Comparison of ENCODE assay signal across 21 cellular contexts in the genomic region with DNA sequence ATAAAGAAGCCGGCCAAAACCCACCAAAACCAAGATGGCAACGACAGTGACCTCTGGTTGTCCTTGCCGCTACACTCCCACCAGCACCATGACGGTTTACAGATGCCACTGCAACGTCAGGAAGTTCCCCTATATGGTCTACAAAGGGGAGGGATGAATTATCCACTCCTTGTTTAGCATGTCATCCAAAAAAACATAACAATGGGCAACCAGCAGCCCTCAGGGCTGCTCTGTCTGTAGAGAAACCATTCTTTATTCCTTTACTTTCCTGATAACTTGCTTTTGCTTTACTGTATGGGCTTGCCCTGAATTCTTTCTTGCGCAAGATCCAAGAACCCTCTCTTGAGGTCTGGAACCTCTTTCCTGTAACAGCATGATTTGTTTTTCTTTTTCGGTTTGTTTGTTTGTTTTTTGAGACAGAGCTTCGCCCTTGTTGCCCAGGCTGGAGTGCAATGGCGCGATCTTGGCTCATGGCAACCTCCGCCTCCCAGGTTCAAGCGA. TPM values are rescaled to one million over a fixed set of nuclear protein-coding genes. Genes with fewer than 3 reads are reported as not detected.
DNase-seq lines count a peak whose midpoint lies in the region; ATAC-seq, FAIRE-seq and TF ChIP-seq lines count a peak whose summit lies in the region.
"Had no signal": no experiment of that assay in that cellular context is flagged by ENCODE, and none has a peak within 500 bp of the region (broad histone marks: within the 10 kb centered on the region; RNA-seq: fewer than 3 reads in every experiment).

No MANE protein-coding gene starts in this region.

- H3K4me3 Mint-ChIP-seq in CD4-positive, CD25-positive, alpha-beta regulatory T cell: peak overlapping the region in 3 of 4 donors; percentile 22 to 80 (median 56)
- H3K4me3 Mint-ChIP-seq: activated naive CD4-positive, alpha-beta T cell treated with anti-CD3 and anti-CD28 coated beads, Interleukin-2, amount 50 U/mL, for 24 hours had no signal

- H3K4me3 ChIP-seq in CD4-positive, CD25-positive, alpha-beta regulatory T cell (ENCODE audit: low read depth, low read length): no peak overlapping the region
- H3K4me3 ChIP-seq in Karpas-422 (ENCODE audit: low read length) (peak overlapping the region; percentile 6; the same call in 1 of the 2 replicates), bronchial epithelial cell (ENCODE audit: low read depth, low read length) (no peak overlapping the region)
- H3K4me3 ChIP-seq: GM23248, lung, pancreas, PC-9 had no signal

- DNase-seq in CD4-positive, CD25-positive, alpha-beta regulatory T cell: no peak
- DNase-seq in Karpas-422 (no peak), bronchial epithelial cell (ENCODE audit: low read depth) (peak; percentile 46), urothelium cell line (ENCODE audit: low spot score) (no peak), NCI-H446 treated with DMSO at 0.1 percent for 48 hours (lab: John Stamatoyannopoulos, UW) (no peak)
- DNase-seq: activated CD4-positive, alpha-beta T cell treated with anti-CD3 and anti-CD28 coated beads, Interleukin-2, amount 50 U/mL, for 4 hours; activated T-cell treated with anti-CD3 and anti-CD28 coated beads, Interleukin-2, amount 50 U/mL, for 4 hours; GF-D8; GM23248; NCI-H1930; NCI-H524; pancreas; SK-N-SH; substantia nigra had no signal

- peaks cover 23% of the 10 kb centered on the region for H3K4me1 ChIP-seq in CD4-positive, CD25-positive, alpha-beta regulatory T cell (ENCODE audit: control insufficient read depth, insufficient read depth, low read length, poor library complexity, severe bottlenecking)
- peaks cover 35% of the 10 kb centered on the region for H3K4me1 ChIP-seq in Karpas-422 (ENCODE audit: low read length)

- no peak overlapping the region for H3K27ac ChIP-seq in CD4-positive, CD25-positive, alpha-beta regulatory T cell (ENCODE audit: insufficient read depth, low read length, poor library complexity, severe bottlenecking)
- H3K27ac ChIP-seq in Karpas-422 (ENCODE audit: low read length): peak overlapping the region; percentile 21; the same call in 1 of the 2 replicates
- H3K27ac ChIP-seq: GM23248, pancreas, PC-9 had no signal

- no peaks in the 10 kb centered on the region for H3K36me3 Mint-ChIP-seq in CD4-positive, CD25-positive, alpha-beta regulatory T cell
- H3K36me3 Mint-ChIP-seq: activated naive CD4-positive, alpha-beta T cell treated with anti-CD3 and anti-CD28 coated beads, Interleukin-2, amount 50 U/mL, for 24 hours had no signal

- peaks cover 9% of the 10 kb centered on the region for H3K36me3 ChIP-seq in CD4-positive, CD25-positive, alpha-beta regulatory T cell (ENCODE audit: control insufficient read depth, insufficient read depth, low read length)
- H3K36me3 ChIP-seq in Karpas-422 (ENCODE audit: insufficient read depth, low read length): no peaks in the 10 kb centered on the region
- H3K36me3 ChIP-seq in bronchial epithelial cell (ENCODE audit: control insufficient read depth, insufficient read depth, low read length): peaks cover 1% of the 10 kb centered on the region
- H3K36me3 ChIP-seq: pancreas had no signal

- H3K27ac Mint-ChIP-seq in CD4-positive, CD25-positive, alpha-beta regulatory T cell: no peak overlapping the region
- H3K27ac Mint-ChIP-seq: activated naive CD4-positive, alpha-beta T cell treated with anti-CD3 and anti-CD28 coated beads, Interleukin-2, amount 50 U/mL, for 24 hours had no signal

- TF ChIP-seq CTCF in bronchial epithelial cell (IDR thresholded peaks at IDR 0.05; ENCODE audit: insufficient read depth, low read length, severe bottlenecking): no peak

- no peaks in the 10 kb centered on the region for H3K9me2 ChIP-seq in Karpas-422 (replicated peaks; ENCODE audit: insufficient read depth, low read length)
- H3K9me2 ChIP-seq: SK-N-SH had no signal

- no peaks in the 10 kb centered on the region for H3K9me3 ChIP-seq in CD4-positive, CD25-positive, alpha-beta regulatory T cell (ENCODE audit: control insufficient read depth in 2 of 2, low read length in 2 of 2)
- no peaks in the 10 kb centered on the region for H3K9me3 ChIP-seq in Karpas-422 (ENCODE audit: low read length)
- H3K9me3 ChIP-seq: pancreas, SK-N-SH had no signal

- no peak for FAIRE-seq in bronchial epithelial cell (lab: Jason Lieb, UNC)
- FAIRE-seq in urothelium cell line (lab: Jason Lieb, UNC): no peak
- FAIRE-seq: D721Med, pancreas had no signal

- H3K9me3 Mint-ChIP-seq in CD4-positive, CD25-positive, alpha-beta regulatory T cell: no peaks in the 10 kb centered on the region
- H3K9me3 Mint-ChIP-seq: activated naive CD4-positive, alpha-beta T cell treated with anti-CD3 and anti-CD28 coated beads, Interleukin-2, amount 50 U/mL, for 24 hours; activated T-cell treated with anti-CD3 and anti-CD28 coated beads, Interleukin-2, amount 50 U/mL, for 4 hours had no signal

- H3K79me2 ChIP-seq in Karpas-422 (ENCODE audit: low read length): no peaks in the 10 kb centered on the region

- no peak overlapping the region; the same call in 1 of the 2 replicates for H2AFZ ChIP-seq in Karpas-422 (ENCODE audit: low read length)
- H2AFZ ChIP-seq: GM23248, PC-9 had no signal

- peaks cover 0 to 19% (median 7%) of the 10 kb centered on the region in 4 donors for H3K4me1 Mint-ChIP-seq in CD4-positive, CD25-positive, alpha-beta regulatory T cell

- H3K9ac ChIP-seq in Karpas-422 (ENCODE audit: low read length): peak overlapping the region; percentile 53
- H3K9ac ChIP-seq: GM23248, SK-N-SH had no signal

- H4K20me1 ChIP-seq in Karpas-422 (ENCODE audit: insufficient read depth, low read depth, low read length): peaks cover 4% of the 10 kb centered on the region; the same call in 1 of the 2 replicates

- H3K4me2 ChIP-seq in Karpas-422 (ENCODE audit: low read depth, low read length, poor library complexity, severe bottlenecking): peak overlapping the region; percentile 53
- H3K4me2 ChIP-seq: PC-9, SK-N-SH had no signal

- H3K27me3 Mint-ChIP-seq in CD4-positive, CD25-positive, alpha-beta regulatory T cell: no peaks in the 10 kb centered on the region
- H3K27me3 Mint-ChIP-seq: activated naive CD4-positive, alpha-beta T cell treated with anti-CD3 and anti-CD28 coated beads, Interleukin-2, amount 50 U/mL, for 24 hours had no signal

- no peaks in the 10 kb centered on the region for H3K27me3 ChIP-seq in CD4-positive, CD25-positive, alpha-beta regulatory T cell (ENCODE audit: control insufficient read depth, insufficient read depth, low read length)
- H3K27me3 ChIP-seq in Karpas-422 (ENCODE audit: low read length) (no peaks in the 10 kb centered on the region), bronchial epithelial cell (ENCODE audit: control insufficient read depth, insufficient read depth, low read length) (no peaks in the 10 kb centered on the region)
- H3K27me3 ChIP-seq: pancreas had no signal

- ATAC-seq in CD4-positive, CD25-positive, alpha-beta regulatory T cell (ENCODE audit: low read depth in 2 of 2): no peak
- no peak for ATAC-seq in GM18511 (IDR thresholded peaks at IDR 0.05; ENCODE audit: unreplicated experiment)
- ATAC-seq: activated T-cell treated with anti-CD3 and anti-CD28 coated beads, Interleukin-2, amount 50 U/mL, for 4 hours; pancreas had no signal

RNA-seq across cellular contexts. Expression of gene UAP1L1, which starts 2.0 kb away (rescaled TPM):
- total RNA-seq in CD4-positive, CD25-positive, alpha-beta regulatory T cell: 14.8 TPM
- polyA plus RNA-seq in CD4-positive, CD25-positive, alpha-beta regulatory T cell: 1 to 10 TPM; 1.3 to 3.6 (median 1.7) TPM
- total RNA-seq in Karpas-422 (2014; rRNA removed; shearing (Covaris generic); ENCODE audit: low replicate concordance): 15.1 and 26.2 TPM in 2 replicates
- total RNA-seq in bronchial epithelial cell: 2.0 and 3.2 TPM in 2 replicates

RNA-seq across cellular contexts. Expression of gene SAPCD2, which starts 5.0 kb away (rescaled TPM):
- total RNA-seq in CD4-positive, CD25-positive, alpha-beta regulatory T cell: 1.2 TPM
- under 1 TPM; 0.09 to 0.62 (median 0.18) TPM for polyA plus RNA-seq in CD4-positive, CD25-positive, alpha-beta regulatory T cell
- total RNA-seq in Karpas-422 (2014; rRNA removed; shearing (Covaris generic); ENCODE audit: low replicate concordance): 18.6 and 53.2 TPM in 2 replicates
- total RNA-seq in bronchial epithelial cell: 0.26 and 1.2 TPM in 2 replicates

RNA-seq across cellular contexts. Expression of gene MAN1B1, which starts 11.5 kb away (rescaled TPM):
- 71.3 TPM for total RNA-seq in CD4-positive, CD25-positive, alpha-beta regulatory T cell
- 10 to 100 TPM; 42.1 to 53.5 (median 45.7) TPM for polyA plus RNA-seq in CD4-positive, CD25-positive, alpha-beta regulatory T cell
- 28.9 and 58.1 TPM in 2 replicates for total RNA-seq in Karpas-422 (2014; rRNA removed; shearing (Covaris generic); ENCODE audit: low replicate concordance)
- 58.2 and 65.3 TPM in 2 replicates for total RNA-seq in bronchial epithelial cell

RNA-seq across cellular contexts. Expression of gene ENTPD2, which starts 21.5 kb away (rescaled TPM):
- total RNA-seq in CD4-positive, CD25-positive, alpha-beta regulatory T cell: not detected
- polyA plus RNA-seq in CD4-positive, CD25-positive, alpha-beta regulatory T cell: not detected
- total RNA-seq in Karpas-422 (2014; rRNA removed; shearing (Covaris generic); ENCODE audit: low replicate concordance): not detected in 2 replicates
- 0.79 and 1.2 TPM in 2 replicates for total RNA-seq in bronchial epithelial cell
- total RNA-seq: dermis microvascular lymphatic vessel endothelial cell, GM23248, M059J had no signal
- polyA plus RNA-seq: GM23248, SK-N-SH had no signal

RNA-seq across cellular contexts. Expression of gene NPDC1, which starts 29.3 kb away (rescaled TPM):
- total RNA-seq in CD4-positive, CD25-positive, alpha-beta regulatory T cell: 106 TPM
- 10 to 100 TPM in 2 of 4 donors, 1 to 10 TPM in 2; 4.2 to 15.3 (median 9.2) TPM for polyA plus RNA-seq in CD4-positive, CD25-positive, alpha-beta regulatory T cell
- total RNA-seq in Karpas-422 (2014; rRNA removed; shearing (Covaris generic); ENCODE audit: low replicate concordance): not detected in 2 replicates
- 5.5 and 10.5 TPM in 2 replicates for total RNA-seq in bronchial epithelial cell
